In the genomic region with DNA sequence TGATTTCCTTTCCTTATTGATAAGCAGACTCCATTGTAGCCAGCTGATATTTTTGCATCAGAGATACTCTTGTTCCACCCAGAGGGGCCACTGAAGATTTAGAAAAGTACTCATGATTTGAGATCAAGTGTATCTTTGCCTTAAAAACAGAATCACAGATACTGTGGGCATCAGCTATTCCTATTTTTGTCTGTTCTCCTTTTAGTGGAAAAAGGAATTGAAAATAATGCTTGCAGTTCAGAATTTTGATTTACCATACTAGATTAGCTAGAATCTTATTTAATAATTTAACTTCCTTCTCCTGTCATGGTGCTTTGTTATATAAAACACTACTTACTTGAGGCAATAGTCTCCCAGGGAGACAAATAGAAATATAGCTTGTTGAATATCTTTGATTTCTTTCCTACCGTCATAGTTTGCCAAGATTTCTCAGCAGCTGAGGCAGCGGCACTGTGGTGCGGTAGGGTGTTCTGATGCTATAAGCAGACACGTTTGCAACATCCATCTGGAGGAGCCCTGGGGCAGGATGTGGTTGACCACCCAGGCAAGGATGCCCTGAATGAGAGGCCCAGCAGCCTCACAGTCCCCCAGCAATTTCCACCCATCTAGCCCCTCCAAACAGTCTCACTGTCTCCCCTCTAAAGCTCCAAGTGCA, we compare ENCODE assay signal across 9 cellular contexts. TPM values are rescaled to one million over a fixed set of nuclear protein-coding genes. Genes with fewer than 3 reads are reported as not detected.
DNase-seq lines count a peak whose midpoint lies in the region; ATAC-seq, FAIRE-seq and TF ChIP-seq lines count a peak whose summit lies in the region.
"Had no signal": no experiment of that assay in that cellular context is flagged by ENCODE, and none has a peak within 500 bp of the region (broad histone marks: within the 10 kb centered on the region; RNA-seq: fewer than 3 reads in every experiment).

No MANE protein-coding gene starts in this region.

- H3K9me3 Mint-ChIP-seq in activated naive CD8-positive, alpha-beta T cell treated with anti-CD3 and anti-CD28 coated beads, Interleukin-2, amount 10 ng/mL, durations not matched to agents 7 days and 5 days: no peaks in the 10 kb centered on the region
- H3K9me3 Mint-ChIP-seq in natural killer cell treated with Interleukin-12 subunit alpha and Interleukin-12 subunit beta and Interleukin-15 and Interleukin-18, amount 100 ng/mL, for 72 hours: no peaks in the 10 kb centered on the region
- no peaks in the 10 kb centered on the region for H3K9me3 Mint-ChIP-seq in Calu3 (ENCODE audit: low read depth, unreplicated experiment)

- no peak for TF ChIP-seq POLR2A in GM12891 (IDR thresholded peaks at IDR 0.05; ENCODE audit: low read depth, low read length)
- no peak for TF ChIP-seq POLR2A in testis (IDR thresholded peaks at IDR 0.05)

- intact Hi-C loops in testis (cut with DNase I; ENCODE audit: low total_unique reads) (no loop called here), Calu3 (cut with micrococcal nuclease; ENCODE audit: unreplicated experiment) (no loop called here)

- H3K4me3 Mint-ChIP-seq in activated naive CD8-positive, alpha-beta T cell treated with anti-CD3 and anti-CD28 coated beads, Interleukin-2, amount 10 ng/mL, durations not matched to agents 7 days and 5 days: peak overlapping the region; percentile 28
- H3K4me3 Mint-ChIP-seq in natural killer cell treated with Interleukin-12 subunit alpha and Interleukin-12 subunit beta and Interleukin-15 and Interleukin-18, amount 100 ng/mL, for 72 hours: peak overlapping the region; percentile 21
- no peak overlapping the region for H3K4me3 Mint-ChIP-seq in Calu3 (ENCODE audit: low read depth, unreplicated experiment)

- no peak overlapping the region for H3K27ac Mint-ChIP-seq in activated naive CD8-positive, alpha-beta T cell treated with anti-CD3 and anti-CD28 coated beads, Interleukin-2, amount 10 ng/mL, durations not matched to agents 7 days and 5 days
- H3K27ac Mint-ChIP-seq in natural killer cell treated with Interleukin-12 subunit alpha and Interleukin-12 subunit beta and Interleukin-15 and Interleukin-18, amount 100 ng/mL, for 72 hours: peak overlapping the region; percentile 46 to 59
- H3K27ac Mint-ChIP-seq in Calu3 (ENCODE audit: unreplicated experiment): no peak overlapping the region

- no peaks in the 10 kb centered on the region for H3K4me1 ChIP-seq in testis

- DNase-seq in GM12891 (ENCODE audit: insufficient read length, low spot score): no peak
- DNase-seq in activated naive CD8-positive, alpha-beta T cell treated with anti-CD3 and anti-CD28 coated beads, Interleukin-2, amount 10 ng/mL, durations not matched to agents 7 days and 5 days: peak; percentile 56
- peak; percentile 69 for DNase-seq in natural killer cell treated with Interleukin-12 subunit alpha and Interleukin-12 subunit beta and Interleukin-15 and Interleukin-18, amount 100 ng/mL, for 72 hours (ENCODE audit: low spot score)
- no peak for DNase-seq in NCI-H1694 (lab: John Stamatoyannopoulos, UW)
- no peak for DNase-seq in SW480 (ENCODE audit: low spot score)
- DNase-seq in testis: no peak
- DNase-seq in Calu3: no peak
- DNase-seq: NCI-H2107 had no signal

- no peaks in the 10 kb centered on the region for H3K27me3 ChIP-seq in testis

- ATAC-seq in HG03135 (IDR thresholded peaks at IDR 0.05; ENCODE audit: unreplicated experiment): peak; percentile 52
- peak; percentile 92 for ATAC-seq in activated naive CD8-positive, alpha-beta T cell treated with anti-CD3 and anti-CD28 coated beads, Interleukin-2, amount 10 ng/mL, durations not matched to agents 7 days and 5 days (ENCODE audit: low read depth)
- peak; percentile 93 to 96 for ATAC-seq in natural killer cell treated with Interleukin-12 subunit alpha and Interleukin-12 subunit beta and Interleukin-15 and Interleukin-18, amount 100 ng/mL, for 72 hours

- CTCF ChIA-PET in Calu3 (lab: Charles Lee): no interaction called here

- POLR2A ChIA-PET in activated naive CD8-positive, alpha-beta T cell treated with anti-CD3 and anti-CD28 coated beads, Interleukin-2, amount 10 ng/mL, durations not matched to agents 7 days and 5 days (lab: Charles Lee): interaction anchor here (1.7 kb wide), 1 partner anchor 46 kb away, joined by 7 read pairs; a partner anchor contains a TSS

- no peak overlapping the region for H3K27ac ChIP-seq in testis

- no peaks in the 10 kb centered on the region for H3K36me3 ChIP-seq in testis (ENCODE audit: low read depth, missing control alignments)

- H3K36me3 Mint-ChIP-seq in activated naive CD8-positive, alpha-beta T cell treated with anti-CD3 and anti-CD28 coated beads, Interleukin-2, amount 10 ng/mL, durations not matched to agents 7 days and 5 days: peaks cover 12% of the 10 kb centered on the region
- peaks cover 5% of the 10 kb centered on the region for H3K36me3 Mint-ChIP-seq in natural killer cell treated with Interleukin-12 subunit alpha and Interleukin-12 subunit beta and Interleukin-15 and Interleukin-18, amount 100 ng/mL, for 72 hours
- H3K36me3 Mint-ChIP-seq in Calu3 (ENCODE audit: insufficient read depth, unreplicated experiment): no peaks in the 10 kb centered on the region

- no peak overlapping the region for H3K4me3 ChIP-seq in testis

- no peak for TF ChIP-seq CTCF in testis (IDR thresholded peaks at IDR 0.05)
- TF ChIP-seq CTCF in Calu3 (IDR thresholded peaks at IDR 0.05; ENCODE audit: unreplicated experiment): no peak

- no TSS peak for BruUV-seq in Calu3 (replicated peaks; lab: Mats Ljungman, UMichigan)

- 73 to 90% methylated on average over 4 of the region's 4 CpGs for WGBS in testis, 2 donors

- H3K4me1 Mint-ChIP-seq in activated naive CD8-positive, alpha-beta T cell treated with anti-CD3 and anti-CD28 coated beads, Interleukin-2, amount 10 ng/mL, durations not matched to agents 7 days and 5 days: peaks cover 21% of the 10 kb centered on the region
- H3K4me1 Mint-ChIP-seq in natural killer cell treated with Interleukin-12 subunit alpha and Interleukin-12 subunit beta and Interleukin-15 and Interleukin-18, amount 100 ng/mL, for 72 hours (ENCODE audit: low read depth in 2 of 2): peaks cover 20 to 21% of the 10 kb centered on the region in 2 donors
- H3K4me1 Mint-ChIP-seq in Calu3 (ENCODE audit: low read depth, unreplicated experiment): no peaks in the 10 kb centered on the region

- no peaks in the 10 kb centered on the region for H3K9me3 ChIP-seq in testis

- H3K27me3 Mint-ChIP-seq in activated naive CD8-positive, alpha-beta T cell treated with anti-CD3 and anti-CD28 coated beads, Interleukin-2, amount 10 ng/mL, durations not matched to agents 7 days and 5 days: no peaks in the 10 kb centered on the region
- H3K27me3 Mint-ChIP-seq in natural killer cell treated with Interleukin-12 subunit alpha and Interleukin-12 subunit beta and Interleukin-15 and Interleukin-18, amount 100 ng/mL, for 72 hours: no peaks in the 10 kb centered on the region
- H3K27me3 Mint-ChIP-seq in Calu3 (ENCODE audit: unreplicated experiment): no peaks in the 10 kb centered on the region

- peak; percentile 20 for FAIRE-seq in GM12891 (lab: Jason Lieb, UNC)

TF ChIP-seq in GM12891, 5 proteins besides CTCF, POLR2A, EP300 and RAD21:
- TF ChIP-seq POLR2AphosphoS5 (IDR thresholded peaks at IDR 0.05; ENCODE audit: low read depth, low read length) (no peak), TAF1 (IDR thresholded peaks at IDR 0.05; ENCODE audit: low read depth, low read length) (no peak), PAX5 (IDR thresholded peaks at IDR 0.05; ENCODE audit: insufficient read depth, low read length, severe bottlenecking) (no peak), SPI1 (IDR thresholded peaks at IDR 0.05; ENCODE audit: low read depth, low read length) (no peak), POU2F2 (IDR thresholded peaks at IDR 0.05; ENCODE audit: low read depth, low read length) (no peak)

RNA-seq across cellular contexts. Expression of a gene that starts 47.0 kb away (rescaled TPM):
- polyA plus RNA-seq in GM12891 (2012; ENCODE audit: low read depth, missing spikeins): 6.7 TPM
- 10 to 100 TPM; 26.4 to 29.5 TPM for total RNA-seq in activated naive CD8-positive, alpha-beta T cell treated with anti-CD3 and anti-CD28 coated beads, Interleukin-2, amount 10 ng/mL, durations not matched to agents 7 days and 5 days
- total RNA-seq in natural killer cell treated with Interleukin-12 subunit alpha and Interleukin-12 subunit beta and Interleukin-15 and Interleukin-18, amount 100 ng/mL, for 72 hours: 10 to 100 TPM; 22.1 to 34.6 TPM
- total RNA-seq in testis: 10 to 100 TPM; 10.6 to 11.5 TPM
- polyA plus RNA-seq in testis (ENCODE audit: insufficient read depth, low read depth, low replicate concordance): 9.1 TPM
- total RNA-seq in Calu3 (2022): 6.4 and 7.7 TPM in 2 replicates

Comparison
In these comparisons a context has a peak if more than half of its experiments do, and no peak if none do; other contexts are left out.
1. DNase-seq: peak in activated naive CD8-positive, alpha-beta T cell treated with anti-CD3 and anti-CD28 coated beads, Interleukin-2, amount 10 ng/mL, durations not matched to agents 7 days and 5 days (single experiment) and natural killer cell treated with Interleukin-12 subunit alpha and Interleukin-12 subunit beta and Interleukin-15 and Interleukin-18, amount 100 ng/mL, for 72 hours (single experiment); none in GM12891 (single experiment), NCI-H1694 (single experiment), SW480 (single experiment), testis (single experiment) and Calu3 (single experiment).
2. H3K27ac Mint-ChIP-seq: peak in natural killer cell treated with Interleukin-12 subunit alpha and Interleukin-12 subunit beta and Interleukin-15 and Interleukin-18, amount 100 ng/mL, for 72 hours (2 of 2); none in activated naive CD8-positive, alpha-beta T cell treated with anti-CD3 and anti-CD28 coated beads, Interleukin-2, amount 10 ng/mL, durations not matched to agents 7 days and 5 days (single experiment) and Calu3 (single experiment).
3. Peak in every context shown above with its lines, with median percentiles within 50 percentile points of each other: ATAC-seq.